Comparison of ENCODE assay signal across 1 cellular context in the genomic region with DNA sequence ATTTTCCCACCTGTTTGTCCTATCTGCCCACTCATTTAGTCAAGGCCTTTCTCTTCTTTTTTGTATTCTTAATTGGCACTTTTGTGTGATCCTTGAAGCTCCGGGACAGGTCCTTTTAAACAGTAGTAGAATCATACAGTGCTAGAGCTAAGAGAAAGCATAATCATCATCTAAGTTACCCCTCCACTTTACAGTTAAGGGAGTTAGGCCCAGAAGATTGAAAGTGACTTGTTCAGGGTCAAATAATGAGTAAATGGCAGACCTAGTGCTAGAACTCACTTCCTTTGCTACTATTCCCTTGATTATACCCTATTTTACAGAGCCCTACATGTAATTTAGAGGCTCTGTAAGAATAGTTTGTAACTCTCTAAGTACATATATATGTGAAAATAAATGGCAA.
TF ChIP-seq lines count a peak whose summit lies in the region.

No MANE protein-coding gene starts in this region.

TF ChIP-seq in HepG2, 621 proteins besides CTCF, POLR2A, EP300 and RAD21:
- no peak for TF ChIP-seq ZNF343 (CRISPR knock-in tag; IDR thresholded peaks at IDR 0.05)
- no peak for TF ChIP-seq ZNF720 (CRISPR knock-in tag; IDR thresholded peaks at IDR 0.05)
- TF ChIP-seq ZNF775 (CRISPR knock-in tag; IDR thresholded peaks at IDR 0.05; ENCODE audit: borderline replicate concordance), result no peak
- TF ChIP-seq PCBP1 (IDR thresholded peaks at IDR 0.05; ENCODE audit: borderline replicate concordance, low read depth, low read length), result no peak
- TF ChIP-seq KLF16 (CRISPR knock-in tag; IDR thresholded peaks at IDR 0.05), result no peak
- no peak for TF ChIP-seq PAF1 (CRISPR knock-in tag; IDR thresholded peaks at IDR 0.05)
- TF ChIP-seq ZNF136 (CRISPR knock-in tag; IDR thresholded peaks at IDR 0.05; ENCODE audit: low read depth), result no peak
- TF ChIP-seq ZNF234 (CRISPR knock-in tag; conservative IDR thresholded peaks at IDR 0.05), result no peak
- no peak for TF ChIP-seq SATB2 (CRISPR knock-in tag; IDR thresholded peaks at IDR 0.05)
- no peak for TF ChIP-seq CBX1 (IDR thresholded peaks at IDR 0.05; ENCODE audit: low read depth)
- TF ChIP-seq SMARCC2 (IDR thresholded peaks at IDR 0.05), result no peak
- no peak for TF ChIP-seq SRSF9 (IDR thresholded peaks at IDR 0.05; ENCODE audit: borderline replicate concordance, insufficient read depth, low read depth, low read length, poor library complexity, severe bottlenecking)
- no peak for TF ChIP-seq AKAP8 (CRISPR knock-in tag; IDR thresholded peaks at IDR 0.05)
- no peak for TF ChIP-seq NR2F6 (IDR thresholded peaks at IDR 0.05)
- TF ChIP-seq NR2F6 (CRISPR knock-in tag; IDR thresholded peaks at IDR 0.05), result no peak
